In genomic region chr12:132477009-132477702, GRCh38 we compare ENCODE assay signal across 13 cellular contexts. TPM values are rescaled to one million over a fixed set of nuclear protein-coding genes. Genes with fewer than 3 reads are reported as not detected.
DNase-seq lines count a peak whose midpoint lies in the region; ATAC-seq, FAIRE-seq and TF ChIP-seq lines count a peak whose summit lies in the region.
"Had no signal": no experiment of that assay in that cellular context is flagged by ENCODE, and none has a peak within 500 bp of the region (broad histone marks: within the 10 kb centered on the region; RNA-seq: fewer than 3 reads in every experiment).

No MANE protein-coding gene starts in this region.

- no peaks in the 10 kb centered on the region for H3K79me2 ChIP-seq in PC-9 (ENCODE audit: low read depth)

- peak; percentile 24 for ATAC-seq in CD4-positive, alpha-beta T cell (ENCODE audit: poor library complexity)
- ATAC-seq in T-helper 17 cell (peak; percentile 36), mucosa of descending colon (peak; percentile 15), HG02623 (IDR thresholded peaks at IDR 0.05; ENCODE audit: unreplicated experiment) (no peak)
- ATAC-seq: HCT116 had no signal

- intact Hi-C loops in CD4-positive, alpha-beta T cell (cut with DNase I, micrococcal nuclease) = no loop called here
- intact Hi-C loops in mucosa of descending colon (cut with DNase I, micrococcal nuclease) (no loop called here), PC-9 (cut with micrococcal nuclease; ENCODE audit: unreplicated experiment) (no loop called here)

- no peak for DNase-seq in CD4-positive, alpha-beta T cell
- DNase-seq in GM12891 (ENCODE audit: insufficient read length, low spot score) (no peak), T-helper 17 cell (no peak), mucosa of descending colon (peak in 1 of 3 donors; percentile 64), PC-9 (no peak), NCI-H526 (lab: John Stamatoyannopoulos, UW) (no peak), NCI-H1092 (lab: John Stamatoyannopoulos, UW) (no peak)
- DNase-seq: activated CD4-positive, CD25-positive, alpha-beta regulatory T cell; anterior cingulate cortex had no signal

- BruUV-seq in PC-9 (replicated peaks; lab: Mats Ljungman, UMichigan) = no TSS peak

- H3K4me1 Mint-ChIP-seq in CD4-positive, alpha-beta T cell (ENCODE audit: low read depth) = peaks cover 37% of the 10 kb centered on the region
- H3K4me1 Mint-ChIP-seq in T-helper 17 cell = peaks cover 17% of the 10 kb centered on the region

- no peaks in the 10 kb centered on the region for H3K27me3 Mint-ChIP-seq in CD4-positive, alpha-beta T cell
- H3K27me3 Mint-ChIP-seq in T-helper 17 cell = peaks cover 11% of the 10 kb centered on the region

- POLR2A ChIA-PET in CD4-positive, alpha-beta T cell (lab: Charles Lee) = interaction anchor here (0.9 to 4.3 kb wide), 4 partner anchors 10 to 62 kb away, joined by 3 to 69 read pairs (median 4); no protein-coding TSS in a partner anchor
- POLR2A ChIA-PET in PC-9 (lab: Charles Lee; ENCODE audit: unreplicated experiment) = interaction anchor here (0.6 kb wide), 1 partner anchor 95 kb away, joined by 6 read pairs; no protein-coding TSS in a partner anchor

- H3K4me1 ChIP-seq in mucosa of descending colon (ENCODE audit: low read depth) (no peaks in the 10 kb centered on the region), PC-9 (replicated peaks; ENCODE audit: insufficient read depth) (no peaks in the 10 kb centered on the region)

- H2AFZ ChIP-seq in PC-9 = no peak overlapping the region

- TF ChIP-seq POLR2A in GM12891 (IDR thresholded peaks at IDR 0.05; ENCODE audit: low read depth, low read length) = no peak

- H3K4me3 Mint-ChIP-seq in CD4-positive, alpha-beta T cell = peak overlapping the region; percentile 67
- H3K4me3 Mint-ChIP-seq in T-helper 17 cell = peak overlapping the region; percentile 86

- H3K36me3 Mint-ChIP-seq in CD4-positive, alpha-beta T cell (ENCODE audit: low read depth) = peaks cover 3% of the 10 kb centered on the region
- H3K36me3 Mint-ChIP-seq in T-helper 17 cell (ENCODE audit: low read depth) = no peaks in the 10 kb centered on the region

- no peak overlapping the region for H3K4me2 ChIP-seq in PC-9

- no peaks in the 10 kb centered on the region for H3K9me3 ChIP-seq in CD4-positive, alpha-beta T cell (ENCODE audit: control insufficient read depth, low read length)
- H3K9me3 ChIP-seq in T-helper 17 cell (ENCODE audit: control insufficient read depth, low read length, poor library complexity, severe bottlenecking) = no peaks in the 10 kb centered on the region
- H3K9me3 ChIP-seq in mucosa of descending colon = no peaks in the 10 kb centered on the region
- H3K9me3 ChIP-seq in PC-9 (ENCODE audit: insufficient read depth, low read depth) = no peaks in the 10 kb centered on the region
- H3K9me3 ChIP-seq: neutrophil had no signal

- H3K27me3 ChIP-seq in CD4-positive, alpha-beta T cell (ENCODE audit: control insufficient read depth, insufficient read depth, low read length) = no peaks in the 10 kb centered on the region
- peaks cover 59% of the 10 kb centered on the region for H3K27me3 ChIP-seq in PC-9 (ENCODE audit: insufficient read depth, low read depth)

- peak; percentile 13 for FAIRE-seq in GM12891 (lab: Jason Lieb, UNC)

- no peak overlapping the region for H3K27ac ChIP-seq in CD4-positive, alpha-beta T cell (ENCODE audit: low read depth, low read length)
- H3K27ac ChIP-seq in PC-9 = no peak overlapping the region
- H3K27ac ChIP-seq: neutrophil had no signal

- H3K36me3 ChIP-seq in mucosa of descending colon (ENCODE audit: low read depth) (no peaks in the 10 kb centered on the region), PC-9 (ENCODE audit: low read depth) (no peaks in the 10 kb centered on the region)
- H3K36me3 ChIP-seq: neutrophil had no signal

- peaks cover 5% of the 10 kb centered on the region; the same call in 1 of the 2 replicates for H3F3A ChIP-seq in PC-9 (ENCODE audit: insufficient read depth, low read depth)

- H3K4me3 ChIP-seq in mucosa of descending colon (no peak overlapping the region), PC-9 (no peak overlapping the region)
- H3K4me3 ChIP-seq: lung had no signal

- CTCF ChIA-PET in CD4-positive, alpha-beta T cell (lab: Charles Lee) = interaction anchor here (1.4 kb wide), 1 partner anchor 11 kb away, joined by 4 read pairs; no protein-coding TSS in a partner anchor
- CTCF ChIA-PET in PC-9 (lab: Charles Lee) = no interaction called here

- H3K27ac Mint-ChIP-seq in CD4-positive, alpha-beta T cell = peak overlapping the region; percentile 44
- peak overlapping the region; percentile 85 for H3K27ac Mint-ChIP-seq in T-helper 17 cell

- no peaks in the 10 kb centered on the region for H3K9me2 ChIP-seq in PC-9 (ENCODE audit: insufficient read depth)

- no peaks in the 10 kb centered on the region for H4K20me1 ChIP-seq in PC-9 (ENCODE audit: insufficient read depth)

- H3K9me3 Mint-ChIP-seq in CD4-positive, alpha-beta T cell = no peaks in the 10 kb centered on the region

- TF ChIP-seq CTCF in CD4-positive, alpha-beta T cell (IDR thresholded peaks at IDR 0.05) = no peak
- no peak for TF ChIP-seq CTCF in mucosa of descending colon (IDR thresholded peaks at IDR 0.05)
- no peak for TF ChIP-seq CTCF in PC-9 (conservative IDR thresholded peaks at IDR 0.05)

TF ChIP-seq in GM12891, 5 proteins besides CTCF, POLR2A, EP300 and RAD21:
- TF ChIP-seq SPI1 (IDR thresholded peaks at IDR 0.05; ENCODE audit: low read depth, low read length) (no peak), PAX5 (IDR thresholded peaks at IDR 0.05; ENCODE audit: insufficient read depth, low read length, severe bottlenecking) (no peak)

RNA-seq across cellular contexts. Expression of gene FBRSL1, which starts 12.8 kb away (rescaled TPM):
- 10 to 100 TPM; 75.8 to 80.7 TPM for total RNA-seq in CD4-positive, alpha-beta T cell
- polyA plus RNA-seq in GM12891 (2012; ENCODE audit: low read depth, missing spikeins) = 14.6 TPM
- 10 to 100 TPM; 79.3 to 86.3 TPM for total RNA-seq in T-helper 17 cell
- total RNA-seq in mucosa of descending colon = 10 to 100 TPM; 54.7 to 68.5 (median 55.6) TPM
- 59.5 and 76.1 TPM in 2 replicates for total RNA-seq in PC-9 (2021)
